6 cellular contexts compared by ENCODE assay signal in the genomic region with DNA sequence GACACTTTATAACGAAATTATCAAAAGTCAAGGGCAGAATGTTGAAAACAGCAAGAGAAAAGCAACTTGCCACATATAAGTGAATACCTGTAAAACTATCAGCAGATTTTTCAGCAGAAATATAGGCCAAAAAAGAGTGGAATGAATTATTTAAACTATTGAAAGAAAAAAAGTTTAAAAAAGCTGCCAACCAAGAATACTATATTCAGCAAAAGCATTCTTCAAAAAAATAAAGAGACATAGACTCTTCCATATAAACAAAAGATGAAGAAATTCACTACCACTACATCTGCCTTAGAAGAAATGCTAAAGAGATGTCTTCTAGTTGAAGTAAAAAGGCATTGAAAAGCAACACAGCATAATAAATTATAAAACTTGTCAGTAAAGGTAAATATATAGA.
"Had no signal": no experiment of that assay in that cellular context is flagged by ENCODE, and none has a peak within 500 bp of the region (broad histone marks: within the 10 kb centered on the region; RNA-seq: fewer than 3 reads in every experiment).

No MANE protein-coding gene starts in this region.

- H3K27ac ChIP-seq: HL-60, KMS-11 had no signal

- DNase-seq: IMR-90, KBM-7, KG1 had no signal

- H3K4me3 ChIP-seq: K562 had no signal
